26 cellular contexts compared by ENCODE assay signal in the genomic region with DNA sequence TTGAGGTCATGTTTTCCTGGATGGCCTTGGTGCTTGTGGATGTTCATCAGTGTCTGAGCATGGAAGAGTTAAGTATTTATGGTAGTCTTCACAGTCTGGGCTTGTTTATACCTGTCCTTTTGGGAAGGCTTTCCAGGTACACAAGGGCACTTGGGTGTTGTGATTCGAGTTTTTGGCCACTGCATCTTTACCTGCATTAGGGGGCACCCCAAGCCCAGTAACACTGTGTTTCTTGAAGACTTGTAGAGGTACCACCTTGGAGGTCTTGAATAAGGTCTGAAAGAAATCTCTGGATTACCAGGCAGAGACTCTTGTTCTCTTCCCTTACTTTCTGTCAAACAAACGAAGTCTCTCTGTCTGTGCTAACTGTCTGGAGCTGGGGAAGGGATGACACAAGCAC. TPM values are rescaled to one million over a fixed set of nuclear protein-coding genes. Genes with fewer than 3 reads are reported as not detected.
A peak's percentile ranks its signal among the peaks of the same experiment; 100 is the strongest.
DNase-seq lines count a peak whose midpoint lies in the region; ATAC-seq, FAIRE-seq and TF ChIP-seq lines count a peak whose summit lies in the region.
"Had no signal": no experiment of that assay in that cellular context is flagged by ENCODE, and none has a peak within 500 bp of the region (broad histone marks: within the 10 kb centered on the region; RNA-seq: fewer than 3 reads in every experiment).

No MANE protein-coding gene starts in this region.

- no peak overlapping the region for H3K4me3 ChIP-seq in WERI-Rb-1 (ENCODE audit: low read depth, low read length)
- no peak overlapping the region for H3K4me3 ChIP-seq in epithelial cell of esophagus (ENCODE audit: low read length)
- no peak overlapping the region for H3K4me3 ChIP-seq in pancreas
- no peak overlapping the region for H3K4me3 ChIP-seq in thyroid gland (replicated peaks in 1 of 3)
- H3K4me3 ChIP-seq: GM12878, MG63, Peyer's patch had no signal

- no peaks in the 10 kb centered on the region for H3K4me1 ChIP-seq in pancreas
- H3K4me1 ChIP-seq in thyroid gland = no peaks in the 10 kb centered on the region
- H3K4me1 ChIP-seq: Peyer's patch had no signal

- no peak for FAIRE-seq in pancreas (lab: Jason Lieb, UNC)
- FAIRE-seq: GM12878, H54 had no signal

- DNase-seq in DMS 273 (lab: John Stamatoyannopoulos, UW; ENCODE audit: unreplicated experiment) (peak; percentile 10), DMS 273 treated with DMSO at 0.1 percent for 48 hours (lab: John Stamatoyannopoulos, UW) (no peak), WERI-Rb-1 (no peak), epithelial cell of esophagus (ENCODE audit: low read depth) (peak; percentile 36), pancreas (no peak), thyroid gland (no peak), cortex of kidney (lab: John Stamatoyannopoulos, UW) (no peak)
- DNase-seq: Calu3; CD8-positive, alpha-beta T cell; DMS53; GDM1; Kasumi-1; MG63; NCI-H1694 treated with DMSO at 0.1 percent for 48 hours; NCI-H2081 treated with DMSO at 0.1 percent for 48 hours; NCI-H2171; NCI-H226; NCI-H510A; NCI-H69; OCI-M1; Peyer's patch; SHP77 treated with DMSO at 0.1 percent for 48 hours had no signal

- TF ChIP-seq CTCF in WERI-Rb-1 (IDR thresholded peaks at IDR 0.05; ENCODE audit: low read depth, low read length) (0 out of 2 replicates have a peak, but pooled peaks have one; percentile 12), epithelial cell of esophagus (IDR thresholded peaks at IDR 0.05; ENCODE audit: insufficient read depth, low read depth, low read length, missing control alignments) (no peak), pancreas (IDR thresholded peaks at IDR 0.05) (no peak), thyroid gland (IDR thresholded peaks at IDR 0.05) (no peak)

- intact Hi-C loops in pancreas (cut with DNase I) = no loop called here
- intact Hi-C loops in thyroid gland (cut with DNase I) = no loop called here

- H3K36me3 ChIP-seq in WERI-Rb-1 = no peaks in the 10 kb centered on the region
- no peaks in the 10 kb centered on the region for H3K36me3 ChIP-seq in pancreas
- H3K36me3 ChIP-seq in thyroid gland = no peaks in the 10 kb centered on the region
- H3K36me3 ChIP-seq: MG63, Peyer's patch had no signal

- H3K9me3 ChIP-seq in WERI-Rb-1 (ENCODE audit: severe bottlenecking) (no peaks in the 10 kb centered on the region), pancreas (no peaks in the 10 kb centered on the region), thyroid gland (no peaks in the 10 kb centered on the region)
- H3K9me3 ChIP-seq: Peyer's patch had no signal

- 81 to 83% methylated on average over 2 of the region's 2 CpGs for WGBS in pancreas, 2 donors
- 76 to 79% methylated on average over 2 of the region's 2 CpGs for WGBS in thyroid gland, 2 donors

- no peak for TF ChIP-seq POLR2A in thyroid gland (IDR thresholded peaks at IDR 0.05)

- no peak for ATAC-seq in pancreas
- ATAC-seq: CD8-positive, alpha-beta T cell; GM12878 had no signal

- no peak overlapping the region for H3K27ac ChIP-seq in WERI-Rb-1
- H3K27ac ChIP-seq in pancreas = no peak overlapping the region
- no peak overlapping the region for H3K27ac ChIP-seq in thyroid gland
- H3K27ac ChIP-seq: 22Rv1, C4-2B, Peyer's patch had no signal

- H3K27me3 ChIP-seq in WERI-Rb-1 (ENCODE audit: insufficient read depth, low read depth, severe bottlenecking) (no peaks in the 10 kb centered on the region), pancreas (no peaks in the 10 kb centered on the region), thyroid gland (no peaks in the 10 kb centered on the region)
- H3K27me3 ChIP-seq: MG63, Peyer's patch had no signal

RNA-seq across cellular contexts. Expression of gene ROR1, which starts 34.4 kb away (rescaled TPM):
- total RNA-seq in pancreas (10 to 100 TPM in 3 of 6 donors, 1 to 10 TPM in 3; 5.7 to 18.5 (median 9.0) TPM), thyroid gland (1 to 10 TPM in 3 of 4 donors, under 1 TPM in 1; 0.73 to 2.6 (median 1.4) TPM)
- polyA plus RNA-seq in pancreas = 1 to 10 TPM; 1.3 to 2.7 TPM
- total RNA-seq: CD8-positive, alpha-beta T cell had no signal

Comparison
In these comparisons a context has a peak if more than half of its experiments do, and no peak if none do; other contexts are left out.
1. DNase-seq: peak in DMS 273 (single experiment) and epithelial cell of esophagus (single experiment); none in DMS 273 treated with DMSO at 0.1 percent for 48 hours (single experiment), WERI-Rb-1 (single experiment), pancreas (0 of 6), thyroid gland (0 of 2) and cortex of kidney (single experiment).